8 cellular contexts compared by ENCODE assay signal in the genomic region with DNA sequence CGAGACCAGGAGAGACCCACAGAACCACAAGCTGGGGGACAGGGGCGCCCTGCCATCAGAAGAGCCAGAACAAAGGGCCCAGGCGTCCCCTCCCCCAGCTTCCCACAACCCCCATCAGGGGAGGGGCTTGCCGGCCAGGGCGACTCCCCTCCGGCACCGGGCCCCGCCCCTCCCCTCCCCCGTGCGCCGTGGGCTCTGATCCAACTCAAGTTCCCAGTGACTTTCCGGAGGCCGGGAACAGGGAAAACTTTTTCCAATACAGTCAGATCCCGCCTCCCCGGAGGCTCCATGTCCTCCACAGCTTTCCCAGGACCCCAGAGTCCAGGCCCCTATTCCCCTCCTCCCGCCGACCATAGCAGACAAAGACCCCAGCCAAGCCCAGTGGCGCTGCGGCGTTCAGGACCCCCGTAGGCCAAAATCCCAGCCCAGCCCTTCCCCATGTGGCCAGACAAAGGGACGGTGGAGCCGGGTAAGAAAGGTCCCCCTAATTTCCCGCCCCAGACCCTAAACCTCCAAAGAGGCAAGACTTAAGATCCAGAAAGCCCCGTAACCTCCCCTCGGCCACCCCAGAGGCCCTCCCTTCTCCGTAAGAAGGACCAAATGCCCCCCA. TPM values are rescaled to one million over a fixed set of nuclear protein-coding genes. Genes with fewer than 3 reads are reported as not detected.
A peak's percentile ranks its signal among the peaks of the same experiment; 100 is the strongest.
DNase-seq lines count a peak whose midpoint lies in the region; ATAC-seq and TF ChIP-seq lines count a peak whose summit lies in the region.

No MANE protein-coding gene starts in this region.

- peaks cover 21% of the 10 kb centered on the region for H3K4me1 ChIP-seq in body of pancreas

- DNase-seq in AG08395 (ENCODE audit: low spot score) = peak; percentile 88
- peak; percentile 63 for DNase-seq in HS-27A (ENCODE audit: low read depth)
- DNase-seq in body of pancreas = peak; percentile 77 to 87 (median 84)
- peak; percentile 88 for DNase-seq in iPS-NIHi7 (ENCODE audit: extremely low spot score)
- no peak for DNase-seq in inferior parietal cortex (ENCODE audit: extremely low spot score)

- ATAC-seq in body of pancreas = peak; percentile 38
- ATAC-seq in GM21423 (IDR thresholded peaks at IDR 0.05; ENCODE audit: unreplicated experiment) = no peak
- no peak for ATAC-seq in HG02938 (IDR thresholded peaks at IDR 0.05; ENCODE audit: unreplicated experiment)

- H3K36me3 ChIP-seq in body of pancreas (replicated peaks in 1 of 2; ENCODE audit: insufficient read depth in 1 of 2, low read depth in 2 of 2) = peaks cover 0 to 2% of the 10 kb centered on the region in 2 donors

- peak overlapping the region; percentile 74 to 91 (median 86) for H3K27ac ChIP-seq in body of pancreas
- peak overlapping the region; percentile 51 to 94 (median 86) for H3K27ac ChIP-seq in skin epidermis

- no peaks in the 10 kb centered on the region for H3K27me3 ChIP-seq in body of pancreas

- TF ChIP-seq POLR2A in body of pancreas (IDR thresholded peaks at IDR 0.05) = peak in 2 of 3 donors; percentile 43 to 57

- WGBS in body of pancreas, 2 donors = 3 to 4% methylated on average over 22 to 27 of the region's 27 CpGs

- H3K4me3 ChIP-seq in body of pancreas (peak overlapping the region; percentile 20 to 28), skin epidermis (peak overlapping the region; percentile 40 to 65 (median 55))

- intact Hi-C loops in body of pancreas (cut with DNase I) = no loop called here

- no peaks in the 10 kb centered on the region for H3K9me3 ChIP-seq in body of pancreas

- TF ChIP-seq CTCF in body of pancreas (IDR thresholded peaks at IDR 0.05) = no peak

RNA-seq across cellular contexts. Expression of a gene that starts 0.7 kb away (rescaled TPM):
- total RNA-seq in body of pancreas = 10 to 100 TPM; 12.2 to 15.2 TPM

RNA-seq across cellular contexts. Expression of a gene that starts 2.1 kb away (rescaled TPM):
- not detected for total RNA-seq in body of pancreas

RNA-seq across cellular contexts. Expression of a gene that starts 26.3 kb away (rescaled TPM):
- total RNA-seq in body of pancreas = 1 to 10 TPM; 4.0 to 6.2 TPM

RNA-seq across cellular contexts. Expression of a gene that starts 26.5 kb away (rescaled TPM):
- 1 to 10 TPM in 1 of 2 donors, under 1 TPM in 1; 0.66 to 2.6 TPM for total RNA-seq in body of pancreas

RNA-seq across cellular contexts. Expression of a gene that starts 36.6 kb away (rescaled TPM):
- total RNA-seq in body of pancreas = 1 to 10 TPM in 1 of 2 donors, under 1 TPM in 1; 0.99 to 1.6 TPM
